In genomic region chr12:67911789-67912188, GRCh38 we compare ENCODE assay signal across 20 cellular contexts.
"Had no signal": no experiment of that assay in that cellular context is flagged by ENCODE, and none has a peak within 500 bp of the region (broad histone marks: within the 10 kb centered on the region; RNA-seq: fewer than 3 reads in every experiment).

No MANE protein-coding gene starts in this region.

- H3K27me3 ChIP-seq: ascending aorta, hepatocyte, thyroid gland, vagina had no signal

- H3K4me2 ChIP-seq: hepatocyte had no signal

- H3K36me3 Mint-ChIP-seq: mesothelial cell of epicardium; stimulated activated naive B cell treated with anti-CD40 and anti-IgM and Interleukin-4, amounts not matched to agents 10 μg/mL and 1 μg/mL and 100 μg/mL, for 72 hours; T-cell had no signal

- H3K4me1 ChIP-seq: vagina had no signal

- H3K4me3 Mint-ChIP-seq: activated naive CD8-positive, alpha-beta T cell treated with anti-CD3 and anti-CD28 coated beads, Interleukin-2, amount 50 U/mL, for 24 hours; mesothelial cell of epicardium; stimulated activated naive B cell treated with anti-CD40 and anti-IgM and Interleukin-4, amounts not matched to agents 10 μg/mL and 1 μg/mL and 100 μg/mL, for 72 hours; T-cell had no signal

- H3K4me1 Mint-ChIP-seq: stimulated activated naive B cell treated with anti-CD40 and anti-IgM and Interleukin-4, amounts not matched to agents 10 μg/mL and 1 μg/mL and 100 μg/mL, for 72 hours; T-cell had no signal

- H3K9me3 ChIP-seq: ascending aorta, thyroid gland, vagina had no signal

- DNase-seq: activated naive CD4-positive, alpha-beta T cell; activated naive CD8-positive, alpha-beta T cell treated with anti-CD3 and anti-CD28 coated beads, Interleukin-2, amount 50 U/mL, for 24 hours; activated T-cell treated with anti-CD3 and anti-CD28 coated beads for 4 hours; central memory CD4-positive, alpha-beta T cell; cortex of kidney; effector CD4-positive, alpha-beta T cell; islet precursor cell; SK-N-SH; stimulated activated CD4-positive, alpha-beta T cell treated with anti-CD3 and anti-CD28 coated beads, Interleukin-15, amount 100 ng/mL, for 24 hours; stimulated activated CD4-positive, alpha-beta T cell treated with anti-CD3 and anti-CD28 coated beads, Interleukin-4, amount 100 ng/mL, for 1 hour; stimulated activated naive B cell treated with anti-CD40 and anti-IgM and Interleukin-4, amounts not matched to agents 10 μg/mL and 1 μg/mL and 100 μg/mL, for 72 hours; T-cell; T-helper 9 cell had no signal

- H3K27ac ChIP-seq: ascending aorta, hepatocyte, skin epidermis, thyroid gland, vagina had no signal

- H3K9me2 ChIP-seq: SK-N-SH had no signal

- H2AFZ ChIP-seq: hepatocyte had no signal

- ATAC-seq: activated CD4-positive, CD25-positive, alpha-beta regulatory T cell treated with anti-CD3 and anti-CD28 coated beads, Interleukin-2, amount 50 U/mL, for 24 hours; activated naive CD8-positive, alpha-beta T cell treated with anti-CD3 and anti-CD28 coated beads, Interleukin-2, amount 50 U/mL, for 24 hours; stimulated activated naive B cell treated with anti-CD40 and anti-IgM and Interleukin-4, amounts not matched to agents 10 μg/mL and 1 μg/mL and 100 μg/mL, for 72 hours; T-cell had no signal

- H3K4me3 ChIP-seq: ascending aorta, hepatocyte, skin epidermis, thyroid gland, vagina had no signal

- H3K27ac Mint-ChIP-seq: activated naive CD8-positive, alpha-beta T cell treated with anti-CD3 and anti-CD28 coated beads, Interleukin-2, amount 50 U/mL, for 24 hours; mesothelial cell of epicardium; stimulated activated naive B cell treated with anti-CD40 and anti-IgM and Interleukin-4, amounts not matched to agents 10 μg/mL and 1 μg/mL and 100 μg/mL, for 72 hours; T-cell had no signal

- H3K79me2 ChIP-seq: hepatocyte had no signal

- H3K36me3 ChIP-seq: ascending aorta, thyroid gland, vagina had no signal
